In genomic region chr7:12674861-12675260, GRCh38 we compare ENCODE assay signal across 1 cellular context.
TF ChIP-seq lines count a peak whose summit lies in the region.

No MANE protein-coding gene starts in this region.

TF ChIP-seq in HCT116, 20 proteins besides CTCF, POLR2A, EP300 and RAD21 (continued from another document):
- no peak for TF ChIP-seq REST (IDR thresholded peaks at IDR 0.05; ENCODE audit: low read depth)
- no peak for TF ChIP-seq ELF1 (IDR thresholded peaks at IDR 0.05; ENCODE audit: borderline replicate concordance, low read depth)
- TF ChIP-seq EZH2 (IDR thresholded peaks at IDR 0.05): no peak
- TF ChIP-seq ATF3 (IDR thresholded peaks at IDR 0.05): no peak
- no peak for TF ChIP-seq ZNF274 (IDR thresholded peaks at IDR 0.05; ENCODE audit: low read depth, low read length)
